8 cellular contexts compared by ENCODE assay signal in genomic region chr6:32190946-32191677, GRCh38. TPM values are rescaled to one million over a fixed set of nuclear protein-coding genes. Genes with fewer than 3 reads are reported as not detected.
DNase-seq lines count a peak whose midpoint lies in the region; ATAC-seq, FAIRE-seq and TF ChIP-seq lines count a peak whose summit lies in the region.

No MANE protein-coding gene starts in this region.

- in situ Hi-C loops in gastrocnemius medialis (cut with MboI; ENCODE audit: low sequenced_read_pairs in 4 of 4) = loop anchor here in 3 of 4 donors (5.0 to 25.0 kb wide), 8 partner anchors 64 to 1579 kb away; partner anchors contain the start of genes BRD2 (in 3 of the 3), HLA-DMA (in 3 of the 3), APOM (in 2 of the 3) and ATF6B (in 2 of the 3)

- no peak for TF ChIP-seq POLR2A in GM12892 (IDR thresholded peaks at IDR 0.05; ENCODE audit: low read depth, low read length)
- no peak for TF ChIP-seq POLR2A in gastrocnemius medialis (IDR thresholded peaks at IDR 0.05)

- no peak for TF ChIP-seq CTCF in VCaP (conservative IDR thresholded peaks at IDR 0.05)
- no peak for TF ChIP-seq CTCF in fibroblast of the aortic adventitia (IDR thresholded peaks at IDR 0.05; ENCODE audit: insufficient read depth, low read length)
- no peak for TF ChIP-seq CTCF in gastrocnemius medialis (IDR thresholded peaks at IDR 0.05 in 4 of 5, conservative IDR thresholded peaks at IDR 0.05 in 1 of 5)

- FAIRE-seq in GM12892 (lab: Jason Lieb, UNC) (peak; percentile 36), GM19239 (lab: Jason Lieb, UNC) (no peak)

- H3K4me1 ChIP-seq in gastrocnemius medialis = peaks cover 34 to 45% of the 10 kb centered on the region in 2 donors

- no peaks in the 10 kb centered on the region for H3K9me3 ChIP-seq in gastrocnemius medialis

- H3K27ac ChIP-seq in VCaP (peak overlapping the region; percentile 83), gastrocnemius medialis (peak overlapping the region; percentile 96 to 99 (median 98))

- H3K4me3 ChIP-seq in fibroblast of the aortic adventitia (ENCODE audit: low read depth, low read length) (peak overlapping the region; percentile 75), gastrocnemius medialis (peak overlapping the region; percentile 71 to 87 (median 78))

- DNase-seq in GM12892 (ENCODE audit: insufficient read length) = no peak
- no peak for DNase-seq in fibroblast of the aortic adventitia (ENCODE audit: low read depth)
- no peak for DNase-seq in gastrocnemius medialis
- DNase-seq in GM19239 (ENCODE audit: insufficient read length, low spot score) = no peak
- DNase-seq in stimulated activated CD4-positive, alpha-beta T cell treated with anti-CD3 and anti-CD28 coated beads, Interleukin-2, amount 100 ng/mL, for 24 hours = no peak
- no peak for DNase-seq in activated gamma-delta T cell treated with Interleukin-2 at 50 U/mL for 16 hours
- DNase-seq in NCI-H1436 treated with DMSO at 0.1 percent for 48 hours (lab: John Stamatoyannopoulos, UW) = no peak

- H3K36me3 ChIP-seq in gastrocnemius medialis = peaks cover 0 to 5% of the 10 kb centered on the region in 2 donors

- ATAC-seq in gastrocnemius medialis = no peak

- intact Hi-C loops in gastrocnemius medialis (cut with DNase I; ENCODE audit: low total_unique reads) = loop anchor here (10.0 kb wide), 1 partner anchor 1476 kb away; the partner anchor contains the start of gene MDC1

- no peaks in the 10 kb centered on the region for H3K27me3 ChIP-seq in gastrocnemius medialis

RNA-seq across cellular contexts. Expression of gene PBX2, which starts 1.1 kb away (rescaled TPM):
- 50.6 TPM for polyA plus RNA-seq in GM12892 (2012; ENCODE audit: missing spikeins)
- total RNA-seq in fibroblast of the aortic adventitia (ENCODE audit: low replicate concordance) (6.5 and 19.6 TPM in 2 replicates), gastrocnemius medialis (10 to 100 TPM; 24.3 to 37.6 (median 33.6) TPM)

RNA-seq across cellular contexts. Expression of gene GPSM3, which starts 1.3 kb away (rescaled TPM):
- 96.1 TPM for polyA plus RNA-seq in GM12892 (2012; ENCODE audit: missing spikeins)
- total RNA-seq in fibroblast of the aortic adventitia (ENCODE audit: low replicate concordance) = 0.90 TPM in 1 of 2 replicates, not detected in the other
- total RNA-seq in gastrocnemius medialis = 1 to 10 TPM in 3 of 4 donors, not detected in 1; 2.2 to 2.9 (median 2.3) TPM

RNA-seq across cellular contexts. Expression of gene AGER, which starts 7.1 kb away (rescaled TPM):
- 11.2 TPM for polyA plus RNA-seq in GM12892 (2012; ENCODE audit: missing spikeins)
- total RNA-seq in fibroblast of the aortic adventitia (ENCODE audit: low replicate concordance) = 0.16 and 0.18 TPM in 2 replicates
- total RNA-seq in gastrocnemius medialis = 1 to 10 TPM in 1 of 4 donors, not detected in 3; 1.9 TPM

RNA-seq across cellular contexts. Expression of gene RNF5, which starts 12.9 kb away (rescaled TPM):
- polyA plus RNA-seq in GM12892 (2012; ENCODE audit: missing spikeins) = 80.8 TPM
- total RNA-seq in fibroblast of the aortic adventitia (ENCODE audit: low replicate concordance) (13.2 and 43.5 TPM in 2 replicates), gastrocnemius medialis (10 to 100 TPM; 54.6 to 98.3 (median 78.1) TPM)

RNA-seq across cellular contexts. Expression of gene AGPAT1, which starts 15.2 kb away (rescaled TPM):
- 17.1 TPM for polyA plus RNA-seq in GM12892 (2012; ENCODE audit: missing spikeins)
- total RNA-seq in fibroblast of the aortic adventitia (ENCODE audit: low replicate concordance) (19.1 and 41.1 TPM in 2 replicates), gastrocnemius medialis (10 to 100 TPM; 32.0 to 58.7 (median 42.0) TPM)
